Comparison of ENCODE assay signal across 8 cellular contexts in genomic region chr9:33778700-33779351, GRCh38. TPM values are rescaled to one million over a fixed set of nuclear protein-coding genes. Genes with fewer than 3 reads are reported as not detected.
DNase-seq lines count a peak whose midpoint lies in the region; ATAC-seq, FAIRE-seq and TF ChIP-seq lines count a peak whose summit lies in the region.

No MANE protein-coding gene starts in this region.

- no peaks in the 10 kb centered on the region for H3K9me3 ChIP-seq in endodermal cell (ENCODE audit: control insufficient read depth, low read length)

- FAIRE-seq in A204.1 (lab: Jason Lieb, UNC), result peak; percentile 41

- 20% methylated on average over 5 to 6 of the region's 6 CpGs for WGBS in endodermal cell (ENCODE audit: insufficient coverage in 1 of 2, insufficient read length in 1 of 2), 2 experiments

- no peaks in the 10 kb centered on the region for H3K36me3 ChIP-seq in endodermal cell (ENCODE audit: control insufficient read depth, insufficient read depth, low read length)

- H3K36me3 Mint-ChIP-seq in endodermal cell (ENCODE audit: low read depth), result no peaks in the 10 kb centered on the region

- no peak overlapping the region for H3K4me3 ChIP-seq in endodermal cell (ENCODE audit: low read length)

- peak; percentile 90 for TF ChIP-seq CTCF in GM12873 (IDR thresholded peaks at IDR 0.05; ENCODE audit: insufficient read depth, low read depth, low read length, missing control alignments)
- TF ChIP-seq CTCF in endodermal cell (conservative IDR thresholded peaks at IDR 0.05), result peak; percentile 89

- H3K27ac ChIP-seq in endodermal cell (ENCODE audit: low read depth, low read length), result no peak overlapping the region

- ATAC-seq in HG03060 (IDR thresholded peaks at IDR 0.05; ENCODE audit: low read depth, unreplicated experiment), result peak; percentile 49

- no peak overlapping the region for H3K4me3 Mint-ChIP-seq in endodermal cell

- DNase-seq in NCI-H460 (ENCODE audit: extremely low read depth, low read depth) (peak; percentile 56), endodermal cell (peak; percentile 77), midbrain (lab: John Stamatoyannopoulos, UW) (peak; percentile 12), superior temporal gyrus (ENCODE audit: extremely low spot score) (peak; percentile 83)
- peak; percentile 8 to 30 for DNase-seq in activated CD4-positive, alpha-beta T cell treated with anti-CD3 and anti-CD28 coated beads, Interleukin-2, amount 50 U/mL, for 24 hours (ENCODE audit: low read depth in 1 of 2, low spot score in 1 of 2)

- H3K4me1 ChIP-seq in endodermal cell (ENCODE audit: control insufficient read depth, insufficient read depth, low read length), result no peaks in the 10 kb centered on the region

- peaks cover 2% of the 10 kb centered on the region for H3K4me1 Mint-ChIP-seq in endodermal cell

- no peak overlapping the region for H3K9ac ChIP-seq in endodermal cell (ENCODE audit: extremely low read depth, low read length, poor library complexity, severe bottlenecking)

- H3K27me3 Mint-ChIP-seq in endodermal cell (ENCODE audit: insufficient read depth), result no peaks in the 10 kb centered on the region

- no peak overlapping the region for H3K27ac Mint-ChIP-seq in endodermal cell

- no peaks in the 10 kb centered on the region for H3K9me3 Mint-ChIP-seq in endodermal cell

- H3K27me3 ChIP-seq in endodermal cell (ENCODE audit: control insufficient read depth, insufficient read depth, low read length, poor library complexity, severe bottlenecking), result no peaks in the 10 kb centered on the region

RNA-seq across cellular contexts. Expression of gene PRSS3, which starts 16.5 kb away (rescaled TPM):
- total RNA-seq in NCI-H460 (2014; rRNA removed; shearing (Covaris generic)), result not detected in 2 replicates
- not detected in 2 replicates for polyA plus RNA-seq in NCI-H460 (2014; cell fraction: nucleus; rRNA removed)
- not detected for total RNA-seq in endodermal cell
- not detected for polyA plus RNA-seq in endodermal cell (2013, experiment 1 of 2)
- polyA plus RNA-seq in endodermal cell (2013, experiment 2 of 2), result not detected

RNA-seq across cellular contexts. Expression of gene UBE2R2, which starts 38.1 kb away (rescaled TPM):
- 15.0 and 16.9 TPM in 2 replicates for total RNA-seq in NCI-H460 (2014; rRNA removed; shearing (Covaris generic))
- polyA plus RNA-seq in NCI-H460 (2014; cell fraction: nucleus; rRNA removed), result 7.7 and 10.8 TPM in 2 replicates
- total RNA-seq in endodermal cell, result 10 to 100 TPM; 66.4 to 74.4 TPM
- polyA plus RNA-seq in endodermal cell (2013, experiment 1 of 2), result 76.7 TPM
- 71.0 TPM for polyA plus RNA-seq in endodermal cell (2013, experiment 2 of 2)

Comparison
In these comparisons a context has a peak if more than half of its experiments do, and no peak if none do; other contexts are left out.
1. DNase-seq: peak in every context shown above with its lines; median percentile 83 in superior temporal gyrus; 77 in endodermal cell; 56 in NCI-H460; 19 in activated CD4-positive, alpha-beta T cell treated with anti-CD3 and anti-CD28 coated beads, Interleukin-2, amount 50 U/mL, for 24 hours; 12 in midbrain.